Comparison of ENCODE assay signal across 1 cellular context in genomic region chr11:126135182-126136176, GRCh38.
TF ChIP-seq lines count a peak whose summit lies in the region.

No MANE protein-coding gene starts in this region.

TF ChIP-seq in HepG2, 621 proteins besides CTCF, POLR2A, EP300 and RAD21 (continued from another document):
- no peak for TF ChIP-seq ZXDC (CRISPR knock-in tag; IDR thresholded peaks at IDR 0.05)
- TF ChIP-seq AGO2 (optimal IDR thresholded peaks at IDR 0.05; ENCODE audit: low read depth, low read length), result no peak
- no peak for TF ChIP-seq ZNF138 (CRISPR knock-in tag; IDR thresholded peaks at IDR 0.05; ENCODE audit: low read depth)
- TF ChIP-seq RCOR2 (CRISPR knock-in tag; IDR thresholded peaks at IDR 0.05), result no peak
- no peak for TF ChIP-seq ZSCAN12 (CRISPR knock-in tag; IDR thresholded peaks at IDR 0.05)
- TF ChIP-seq ZNF782 (CRISPR knock-in tag; IDR thresholded peaks at IDR 0.05; ENCODE audit: borderline replicate concordance), result no peak
- TF ChIP-seq TFE3 (CRISPR knock-in tag; IDR thresholded peaks at IDR 0.05), result no peak
- TF ChIP-seq HDAC2 (CRISPR knock-in tag; IDR thresholded peaks at IDR 0.05), result no peak
- no peak for TF ChIP-seq CAMTA2 (CRISPR knock-in tag; IDR thresholded peaks at IDR 0.05; ENCODE audit: borderline replicate concordance)
- TF ChIP-seq ZNF430 (CRISPR knock-in tag; IDR thresholded peaks at IDR 0.05), result no peak
- no peak for TF ChIP-seq TBX3 (IDR thresholded peaks at IDR 0.05; ENCODE audit: borderline replicate concordance)
- no peak for TF ChIP-seq ZBTB43 (CRISPR knock-in tag; conservative IDR thresholded peaks at IDR 0.05)
- no peak for TF ChIP-seq HOXD1 (CRISPR knock-in tag; IDR thresholded peaks at IDR 0.05)
- no peak for TF ChIP-seq THAP11 (CRISPR knock-in tag; IDR thresholded peaks at IDR 0.05)
- TF ChIP-seq, protein P1, sequence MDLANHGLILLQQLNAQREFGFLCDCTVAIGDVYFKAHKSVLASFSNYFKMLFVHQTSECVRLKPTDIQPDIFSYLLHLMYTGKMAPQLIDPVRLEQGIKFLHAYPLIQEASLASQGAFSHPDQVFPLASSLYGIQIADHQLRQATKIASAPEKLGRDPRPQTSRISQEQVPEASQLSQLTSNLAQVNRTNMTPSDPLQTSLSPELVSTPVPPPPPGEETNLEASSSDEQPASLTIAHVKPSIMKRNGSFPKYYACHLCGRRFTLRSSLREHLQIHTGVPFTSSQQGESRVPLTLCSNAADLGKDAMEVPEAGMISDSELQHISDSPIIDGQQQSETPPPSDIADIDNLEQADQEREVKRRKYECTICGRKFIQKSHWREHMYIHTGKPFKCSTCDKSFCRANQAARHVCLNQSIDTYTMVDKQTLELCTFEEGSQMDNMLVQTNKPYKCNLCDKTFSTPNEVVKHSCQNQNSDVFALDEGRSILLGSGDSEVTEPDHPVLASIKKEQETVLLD (CRISPR knock-in tag; IDR thresholded peaks at IDR 0.05; ENCODE audit: low read depth), result no peak
- TF ChIP-seq ZNF230 (CRISPR knock-in tag; IDR thresholded peaks at IDR 0.05), result no peak
